In genomic region chr19:13765395-13766094, GRCh38 we compare ENCODE assay signal across 9 cellular contexts. TPM values are rescaled to one million over a fixed set of nuclear protein-coding genes. Genes with fewer than 3 reads are reported as not detected.
DNase-seq lines count a peak whose midpoint lies in the region; ATAC-seq and TF ChIP-seq lines count a peak whose summit lies in the region.
"Had no signal": no experiment of that assay in that cellular context is flagged by ENCODE, and none has a peak within 500 bp of the region (broad histone marks: within the 10 kb centered on the region; RNA-seq: fewer than 3 reads in every experiment).

No MANE protein-coding gene starts in this region.

- H3K9me3 Mint-ChIP-seq in activated naive CD4-positive, alpha-beta T cell treated with anti-CD3 and anti-CD28 coated beads, Interleukin-2, amount 50 U/mL, for 24 hours: no peaks in the 10 kb centered on the region

- no peaks in the 10 kb centered on the region for H3K27me3 Mint-ChIP-seq in activated naive CD4-positive, alpha-beta T cell treated with anti-CD3 and anti-CD28 coated beads, Interleukin-2, amount 50 U/mL, for 24 hours

- peaks cover 24% of the 10 kb centered on the region for H3K4me1 Mint-ChIP-seq in activated naive CD4-positive, alpha-beta T cell treated with anti-CD3 and anti-CD28 coated beads, Interleukin-2, amount 50 U/mL, for 24 hours

- H3K4me3 ChIP-seq in liver (ENCODE audit: low read depth in 1 of 3, low read length in 3 of 3): peak overlapping the region; percentile 67 to 76 (median 75)
- H3K4me3 ChIP-seq in upper lobe of left lung: peak overlapping the region; percentile 68 to 94 (median 92)

- peaks cover 8 to 22% (median 10%) of the 10 kb centered on the region in 4 donors for H3K36me3 ChIP-seq in liver (ENCODE audit: control insufficient read depth in 4 of 4, insufficient read depth in 3 of 4, low read depth in 1 of 4, low read length in 3 of 4)
- peaks cover 9 to 56% (median 46%) of the 10 kb centered on the region in 4 donors for H3K36me3 ChIP-seq in upper lobe of left lung

- 56% methylated on average over 19 of the region's 19 CpGs for WGBS in liver
- 50 to 53% methylated on average over 15 to 19 of the region's 19 CpGs for WGBS in upper lobe of left lung, 2 donors

- TF ChIP-seq CTCF in liver (IDR thresholded peaks at IDR 0.05; ENCODE audit: low read depth, low read length, missing input control) (no peak), upper lobe of left lung (IDR thresholded peaks at IDR 0.05) (no peak)

- peaks cover 2% of the 10 kb centered on the region for H3K36me3 Mint-ChIP-seq in activated naive CD4-positive, alpha-beta T cell treated with anti-CD3 and anti-CD28 coated beads, Interleukin-2, amount 50 U/mL, for 24 hours

- peak overlapping the region in 1 of 2 donors; percentile 73 for H3K9ac ChIP-seq in liver (ENCODE audit: low read depth in 1 of 2, low read length in 2 of 2)

- H3K9me3 ChIP-seq in liver (ENCODE audit: control insufficient read depth in 4 of 4, low read length in 3 of 4) (no peaks in the 10 kb centered on the region), upper lobe of left lung (no peaks in the 10 kb centered on the region)

- no peak for TF ChIP-seq POLR2A in upper lobe of left lung (IDR thresholded peaks at IDR 0.05)
- TF ChIP-seq POLR2A in GM18505 (IDR thresholded peaks at IDR 0.05; ENCODE audit: borderline replicate concordance, extremely low read depth, insufficient read depth, insufficient read length): no peak

- no peak for TF ChIP-seq RAD21 in liver (IDR thresholded peaks at IDR 0.05)

- H3K27ac Mint-ChIP-seq in activated naive CD4-positive, alpha-beta T cell treated with anti-CD3 and anti-CD28 coated beads, Interleukin-2, amount 50 U/mL, for 24 hours: peak overlapping the region; percentile 80

- H3K27ac ChIP-seq in liver (ENCODE audit: low read depth in 1 of 2, low read length in 2 of 2): peak overlapping the region in 1 of 2 donors; percentile 32
- peak overlapping the region; percentile 66 to 80 (median 79) for H3K27ac ChIP-seq in upper lobe of left lung

- ATAC-seq in upper lobe of left lung (ENCODE audit: low FRiP score in 2 of 2) (no peak), GM18505 (IDR thresholded peaks at IDR 0.05; ENCODE audit: unreplicated experiment) (no peak), GM18867 (IDR thresholded peaks at IDR 0.05; ENCODE audit: unreplicated experiment) (no peak)

- no peaks in the 10 kb centered on the region for H3K27me3 ChIP-seq in liver (ENCODE audit: control insufficient read depth in 4 of 4, insufficient read depth in 4 of 4, low read length in 3 of 4)
- no peaks in the 10 kb centered on the region for H3K27me3 ChIP-seq in upper lobe of left lung

- peaks cover 6 to 28% (median 21%) of the 10 kb centered on the region in 4 donors for H3K4me1 ChIP-seq in liver (ENCODE audit: control insufficient read depth in 4 of 4, insufficient read depth in 4 of 4, low read length in 3 of 4)
- peaks cover 7 to 24% (median 18%) of the 10 kb centered on the region in 4 donors for H3K4me1 ChIP-seq in upper lobe of left lung

- no peak for TF ChIP-seq EP300 in upper lobe of left lung (IDR thresholded peaks at IDR 0.05)

- peak overlapping the region; percentile 88 for H3K4me3 Mint-ChIP-seq in activated naive CD4-positive, alpha-beta T cell treated with anti-CD3 and anti-CD28 coated beads, Interleukin-2, amount 50 U/mL, for 24 hours

- DNase-seq in activated naive CD4-positive, alpha-beta T cell treated with Interleukin-2 at 50 U/mL for 16 hours: no peak
- DNase-seq in amniotic epithelial cell (ENCODE audit: low read depth) (peak; percentile 11), upper lobe of left lung (peak in 1 of 2 donors; percentile 57), epidermal melanocyte (ENCODE audit: insufficient read length, low spot score) (no peak)
- DNase-seq: NCI-H510A had no signal

TF ChIP-seq in liver, 16 proteins besides CTCF, POLR2A, EP300 and RAD21:
- TF ChIP-seq HNF4A (conservative IDR thresholded peaks at IDR 0.05) (no peak), NR2F2 (IDR thresholded peaks at IDR 0.05) (no peak), FOXA2 (IDR thresholded peaks at IDR 0.05) (no peak), YY1 (IDR thresholded peaks at IDR 0.05) (no peak), SP1 (IDR thresholded peaks at IDR 0.05) (no peak), TAF1 (conservative IDR thresholded peaks at IDR 0.05) (no peak), GABPA (IDR thresholded peaks at IDR 0.05 in 1 of 2, conservative IDR thresholded peaks at IDR 0.05 in 1 of 2) (no peak), FOXA1 (IDR thresholded peaks at IDR 0.05) (no peak), HNF4G (IDR thresholded peaks at IDR 0.05) (no peak), RXRA (IDR thresholded peaks at IDR 0.05) (no peak), JUND (IDR thresholded peaks at IDR 0.05) (no peak), EGR1 (IDR thresholded peaks at IDR 0.05; ENCODE audit: low read depth in 2 of 2) (no peak)
- TF ChIP-seq, protein P1, sequence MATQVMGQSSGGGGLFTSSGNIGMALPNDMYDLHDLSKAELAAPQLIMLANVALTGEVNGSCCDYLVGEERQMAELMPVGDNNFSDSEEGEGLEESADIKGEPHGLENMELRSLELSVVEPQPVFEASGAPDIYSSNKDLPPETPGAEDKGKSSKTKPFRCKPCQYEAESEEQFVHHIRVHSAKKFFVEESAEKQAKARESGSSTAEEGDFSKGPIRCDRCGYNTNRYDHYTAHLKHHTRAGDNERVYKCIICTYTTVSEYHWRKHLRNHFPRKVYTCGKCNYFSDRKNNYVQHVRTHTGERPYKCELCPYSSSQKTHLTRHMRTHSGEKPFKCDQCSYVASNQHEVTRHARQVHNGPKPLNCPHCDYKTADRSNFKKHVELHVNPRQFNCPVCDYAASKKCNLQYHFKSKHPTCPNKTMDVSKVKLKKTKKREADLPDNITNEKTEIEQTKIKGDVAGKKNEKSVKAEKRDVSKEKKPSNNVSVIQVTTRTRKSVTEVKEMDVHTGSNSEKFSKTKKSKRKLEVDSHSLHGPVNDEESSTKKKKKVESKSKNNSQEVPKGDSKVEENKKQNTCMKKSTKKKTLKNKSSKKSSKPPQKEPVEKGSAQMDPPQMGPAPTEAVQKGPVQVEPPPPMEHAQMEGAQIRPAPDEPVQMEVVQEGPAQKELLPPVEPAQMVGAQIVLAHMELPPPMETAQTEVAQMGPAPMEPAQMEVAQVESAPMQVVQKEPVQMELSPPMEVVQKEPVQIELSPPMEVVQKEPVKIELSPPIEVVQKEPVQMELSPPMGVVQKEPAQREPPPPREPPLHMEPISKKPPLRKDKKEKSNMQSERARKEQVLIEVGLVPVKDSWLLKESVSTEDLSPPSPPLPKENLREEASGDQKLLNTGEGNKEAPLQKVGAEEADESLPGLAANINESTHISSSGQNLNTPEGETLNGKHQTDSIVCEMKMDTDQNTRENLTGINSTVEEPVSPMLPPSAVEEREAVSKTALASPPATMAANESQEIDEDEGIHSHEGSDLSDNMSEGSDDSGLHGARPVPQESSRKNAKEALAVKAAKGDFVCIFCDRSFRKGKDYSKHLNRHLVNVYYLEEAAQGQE (IDR thresholded peaks at IDR 0.05): no peak
- TF ChIP-seq, protein P2, sequence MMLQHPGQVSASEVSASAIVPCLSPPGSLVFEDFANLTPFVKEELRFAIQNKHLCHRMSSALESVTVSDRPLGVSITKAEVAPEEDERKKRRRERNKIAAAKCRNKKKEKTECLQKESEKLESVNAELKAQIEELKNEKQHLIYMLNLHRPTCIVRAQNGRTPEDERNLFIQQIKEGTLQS (IDR thresholded peaks at IDR 0.05): no peak
- TF ChIP-seq, protein P3, sequence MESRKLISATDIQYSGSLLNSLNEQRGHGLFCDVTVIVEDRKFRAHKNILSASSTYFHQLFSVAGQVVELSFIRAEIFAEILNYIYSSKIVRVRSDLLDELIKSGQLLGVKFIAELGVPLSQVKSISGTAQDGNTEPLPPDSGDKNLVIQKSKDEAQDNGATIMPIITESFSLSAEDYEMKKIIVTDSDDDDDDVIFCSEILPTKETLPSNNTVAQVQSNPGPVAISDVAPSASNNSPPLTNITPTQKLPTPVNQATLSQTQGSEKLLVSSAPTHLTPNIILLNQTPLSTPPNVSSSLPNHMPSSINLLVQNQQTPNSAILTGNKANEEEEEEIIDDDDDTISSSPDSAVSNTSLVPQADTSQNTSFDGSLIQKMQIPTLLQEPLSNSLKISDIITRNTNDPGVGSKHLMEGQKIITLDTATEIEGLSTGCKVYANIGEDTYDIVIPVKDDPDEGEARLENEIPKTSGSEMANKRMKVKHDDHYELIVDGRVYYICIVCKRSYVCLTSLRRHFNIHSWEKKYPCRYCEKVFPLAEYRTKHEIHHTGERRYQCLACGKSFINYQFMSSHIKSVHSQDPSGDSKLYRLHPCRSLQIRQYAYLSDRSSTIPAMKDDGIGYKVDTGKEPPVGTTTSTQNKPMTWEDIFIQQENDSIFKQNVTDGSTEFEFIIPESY (IDR thresholded peaks at IDR 0.05): no peak
- TF ChIP-seq, protein P4, sequence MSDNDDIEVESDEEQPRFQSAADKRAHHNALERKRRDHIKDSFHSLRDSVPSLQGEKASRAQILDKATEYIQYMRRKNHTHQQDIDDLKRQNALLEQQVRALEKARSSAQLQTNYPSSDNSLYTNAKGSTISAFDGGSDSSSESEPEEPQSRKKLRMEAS (IDR thresholded peaks at IDR 0.05): no peak

RNA-seq across cellular contexts. Expression of gene MRI1, which starts 1.2 kb away (rescaled TPM):
- total RNA-seq in liver (10 to 100 TPM; 17.1 to 50.0 TPM), upper lobe of left lung (100 to 1,000 TPM in 2 of 6 donors, 10 to 100 TPM in 4; 29.4 to 155 (median 42.3) TPM)
- 10 to 100 TPM; 16.3 to 18.2 TPM for polyA plus RNA-seq in liver

RNA-seq across cellular contexts. Expression of gene C19orf53, which starts 8.7 kb away (rescaled TPM):
- total RNA-seq in liver (10 to 100 TPM; 18.5 to 35.8 TPM), upper lobe of left lung (100 to 1,000 TPM in 3 of 6 donors, 10 to 100 TPM in 2, 1 to 10 TPM in 1; 9.4 to 158 (median 96.5) TPM)
- polyA plus RNA-seq in liver: 10 to 100 TPM; 83.2 to 88.5 TPM

RNA-seq across cellular contexts. Expression of gene ZSWIM4, which starts 29.7 kb away (rescaled TPM):
- total RNA-seq in liver (1 to 10 TPM; 1.6 to 2.2 TPM), upper lobe of left lung (10 to 100 TPM in 4 of 6 donors, 1 to 10 TPM in 2; 7.3 to 22.6 (median 10.1) TPM)
- under 1 TPM; 0.14 to 0.75 TPM for polyA plus RNA-seq in liver
